In genomic region chr11:120511116-120511803, GRCh38 we compare ENCODE assay signal across 8 cellular contexts. TPM values are rescaled to one million over a fixed set of nuclear protein-coding genes. Genes with fewer than 3 reads are reported as not detected.
A peak's percentile ranks its signal among the peaks of the same experiment; 100 is the strongest.
DNase-seq lines count a peak whose midpoint lies in the region; ATAC-seq, FAIRE-seq and TF ChIP-seq lines count a peak whose summit lies in the region.

A gene with protein sequence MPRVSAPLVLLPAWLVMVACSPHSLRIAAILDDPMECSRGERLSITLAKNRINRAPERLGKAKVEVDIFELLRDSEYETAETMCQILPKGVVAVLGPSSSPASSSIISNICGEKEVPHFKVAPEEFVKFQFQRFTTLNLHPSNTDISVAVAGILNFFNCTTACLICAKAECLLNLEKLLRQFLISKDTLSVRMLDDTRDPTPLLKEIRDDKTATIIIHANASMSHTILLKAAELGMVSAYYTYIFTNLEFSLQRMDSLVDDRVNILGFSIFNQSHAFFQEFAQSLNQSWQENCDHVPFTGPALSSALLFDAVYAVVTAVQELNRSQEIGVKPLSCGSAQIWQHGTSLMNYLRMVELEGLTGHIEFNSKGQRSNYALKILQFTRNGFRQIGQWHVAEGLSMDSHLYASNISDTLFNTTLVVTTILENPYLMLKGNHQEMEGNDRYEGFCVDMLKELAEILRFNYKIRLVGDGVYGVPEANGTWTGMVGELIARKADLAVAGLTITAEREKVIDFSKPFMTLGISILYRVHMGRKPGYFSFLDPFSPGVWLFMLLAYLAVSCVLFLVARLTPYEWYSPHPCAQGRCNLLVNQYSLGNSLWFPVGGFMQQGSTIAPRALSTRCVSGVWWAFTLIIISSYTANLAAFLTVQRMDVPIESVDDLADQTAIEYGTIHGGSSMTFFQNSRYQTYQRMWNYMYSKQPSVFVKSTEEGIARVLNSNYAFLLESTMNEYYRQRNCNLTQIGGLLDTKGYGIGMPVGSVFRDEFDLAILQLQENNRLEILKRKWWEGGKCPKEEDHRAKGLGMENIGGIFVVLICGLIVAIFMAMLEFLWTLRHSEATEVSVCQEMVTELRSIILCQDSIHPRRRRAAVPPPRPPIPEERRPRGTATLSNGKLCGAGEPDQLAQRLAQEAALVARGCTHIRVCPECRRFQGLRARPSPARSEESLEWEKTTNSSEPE (plus strand): TSS chr11:120511748. CDS start chr11:120660319, 148,571 bp downstream.

- no peak within 1 kb of the TSS for H3K4ac ChIP-seq in H1 (replicated peaks; ENCODE audit: insufficient read length, low read depth, low read length)

- 0 out of 2 replicates have a peak within 1 kb of the TSS, but pooled peaks have one; percentile 9 for H2AFZ ChIP-seq in H1 (ENCODE audit: low read length)

- CTCF ChIA-PET in H1 (lab: Charles Lee; ENCODE audit: partially characterized antibody), result interaction anchor here (0.5 to 4.5 kb wide), 47 partner anchors 8 to 434 kb away, joined by 3 to 30 read pairs (median 4); no protein-coding TSS in a partner anchor

- no peak within 1 kb of the TSS for H4K5ac ChIP-seq in H1 (ENCODE audit: insufficient read length, low read depth, low read length)

- H3K79me2 ChIP-seq in H1 (ENCODE audit: control insufficient read depth in 1 of 2, insufficient read depth in 2 of 2, low read length in 2 of 2), result no peaks in the 10 kb centered on the region

- H3K23ac ChIP-seq in H1 (ENCODE audit: insufficient read length), result no peak within 1 kb of the TSS

- no peaks in the 10 kb centered on the region for H3K9me3 ChIP-seq in H1 (ENCODE audit: insufficient read depth in 2 of 2, low read depth in 1 of 2, low read length in 1 of 2)

- DNase-seq in NCI-H82 treated with DMSO at 0.1 percent for 48 hours (lab: John Stamatoyannopoulos, UW; ENCODE audit: unreplicated experiment) (peak; percentile 40), H1 (ENCODE audit: low read depth in 1 of 2, low spot score in 2 of 2) (peak; percentile 63 to 97), mesenteric fat pad (ENCODE audit: low spot score) (peak; percentile 95)
- DNase-seq in activated CD8-positive, alpha-beta memory T cell treated with anti-CD3 and anti-CD28 coated beads for 24 hours, result peak; percentile 93
- peak; percentile 37 to 43 for DNase-seq in stimulated activated CD8-positive, alpha-beta memory T cell treated with anti-CD3 and anti-CD28 coated beads, Interleukin-15, amount 100 ng/mL, for 4 hours (ENCODE audit: low read depth in 2 of 2)

- peak within 1 kb of the TSS; percentile 41 to 65 (median 48) for H3K4me3 ChIP-seq in H1 (ENCODE audit: extremely low read depth in 1 of 4, insufficient read depth in 2 of 4, low read depth in 3 of 4, low read length in 4 of 4)

- H3K9ac ChIP-seq in H1 (replicated peaks in 1 of 4; ENCODE audit: extremely low read depth in 1 of 4, low read depth in 3 of 4, low read length in 3 of 4), result no peak within 1 kb of the TSS

- 6% methylated on average over 21 of the region's 94 CpGs; no CpG with 5 or more reads in 1 of the 2 experiments for WGBS in H1 (ENCODE audit: extremely low coverage in 1 of 2, insufficient coverage in 1 of 2, insufficient read length in 1 of 2, insufficient replicate concordance in 2 of 2, low coverage in 1 of 2, low lambda C conversion rate in 2 of 2, missing lambda C conversion rate in 1 of 2), 2 experiments

- TF ChIP-seq EP300 in H1 (IDR thresholded peaks at IDR 0.05; ENCODE audit: borderline replicate concordance in 1 of 2, low read depth in 2 of 2, low read length in 2 of 2), result no peak

- peak within 1 kb of the TSS; percentile 75; the same call in 1 of the 2 replicates for H2BK12ac ChIP-seq in H1 (ENCODE audit: low read depth, low read length)

- FAIRE-seq in H1 (lab: Jason Lieb, UNC), result no peak

- H4K20me1 ChIP-seq in H1 (replicated peaks in 1 of 2; ENCODE audit: control insufficient read depth in 1 of 2, insufficient read depth in 2 of 2, low read length in 2 of 2), result peaks cover 0 to 4% of the 10 kb centered on the region in 2 experiments

- peak; percentile 99 for TF ChIP-seq RAD21 in H1 (IDR thresholded peaks at IDR 0.05 in 1 of 2, conservative IDR thresholded peaks at IDR 0.05 in 1 of 2; ENCODE audit: low read depth in 2 of 2, low read length in 2 of 2)

- no peak within 1 kb of the TSS for H4K8ac ChIP-seq in H1 (ENCODE audit: extremely low read depth, insufficient read depth, low read length)

- peaks cover 0 to 5% (median 2%) of the 10 kb centered on the region in 4 experiments; a peak in 3 of 7 replicates for H3K4me1 ChIP-seq in H1 (replicated peaks in 1 of 4; ENCODE audit: control insufficient read depth in 3 of 4, insufficient read depth in 4 of 4, low read length in 3 of 4)

- ATAC-seq in GM19372 (IDR thresholded peaks at IDR 0.05; ENCODE audit: low read depth, unreplicated experiment) (peak; percentile 95), HG03521 (IDR thresholded peaks at IDR 0.05; ENCODE audit: unreplicated experiment) (peak; percentile 80)

- no peak within 1 kb of the TSS for H4K91ac ChIP-seq in H1 (replicated peaks; ENCODE audit: insufficient read length, low read length)

- no peak within 1 kb of the TSS for H2AK5ac ChIP-seq in H1 (ENCODE audit: low read depth, low read length)

- peaks cover 0 to 22% (median 12%) of the 10 kb centered on the region in 4 experiments; a peak in 5 of 7 replicates for H3K27me3 ChIP-seq in H1 (replicated peaks in 1 of 4; ENCODE audit: control insufficient read depth in 3 of 4, extremely low read depth in 1 of 4, insufficient read depth in 3 of 4, low read length in 3 of 4)

- H3K18ac ChIP-seq in H1 (ENCODE audit: extremely low read depth, low read length), result peak within 1 kb of the TSS; percentile 78; the same call in 1 of the 2 replicates

- TF ChIP-seq CTCF in C4-2B (conservative IDR thresholded peaks at IDR 0.05) (peak; percentile 95), H1 (IDR thresholded peaks at IDR 0.05; ENCODE audit: control extremely low read depth in 1 of 3, insufficient read depth in 1 of 3, low read depth in 1 of 3, low read length in 3 of 3) (peak; percentile 84 to 97 (median 89))

- peaks cover 5% of the 10 kb centered on the region; the same call in 1 of the 2 replicates for H3K23me2 ChIP-seq in H1 (ENCODE audit: low read depth, low read length)

- no peaks in the 10 kb centered on the region; the same call in 1 of the 2 replicates for H3K79me1 ChIP-seq in H1 (ENCODE audit: low read depth, low read length)

- H2BK20ac ChIP-seq in H1 (ENCODE audit: low read length), result no peak within 1 kb of the TSS

- peak within 1 kb of the TSS; percentile 69 to 94 for H3K4me2 ChIP-seq in H1 (ENCODE audit: insufficient read depth in 1 of 2, low read depth in 2 of 2, low read length in 2 of 2)

- no peak within 1 kb of the TSS for H2BK120ac ChIP-seq in H1 (replicated peaks; ENCODE audit: low read depth, low read length)

- no peak within 1 kb of the TSS for H3K56ac ChIP-seq in H1 (replicated peaks; ENCODE audit: insufficient read length, low read depth, low read length)

- TF ChIP-seq POLR2A in H1 (IDR thresholded peaks at IDR 0.05; ENCODE audit: control extremely low read depth in 1 of 2, low read depth in 2 of 2, low read length in 2 of 2), result no peak

- H3K36me3 ChIP-seq in H1 (ENCODE audit: control insufficient read depth in 2 of 4, insufficient read depth in 4 of 4, low read length in 3 of 4), result no peaks in the 10 kb centered on the region

- H2BK5ac ChIP-seq in H1 (ENCODE audit: low read depth, low read length), result no peak within 1 kb of the TSS

- POLR2A ChIA-PET in H1 (lab: Charles Lee; ENCODE audit: partially characterized antibody), result interaction anchor here (1.6 kb wide), 1 partner anchor 138 kb away, joined by 5 read pairs; no protein-coding TSS in a partner anchor

- H3K14ac ChIP-seq in H1 (ENCODE audit: insufficient read length), result no peak within 1 kb of the TSS

- H3K27ac ChIP-seq in C4-2B (no peak within 1 kb of the TSS), H1 (ENCODE audit: low read depth, low read length) (no peak within 1 kb of the TSS)

- H2BK15ac ChIP-seq in H1 (ENCODE audit: low read length), result peak within 1 kb of the TSS; percentile 98

TF ChIP-seq in H1, 55 proteins besides CTCF, POLR2A, EP300 and RAD21 (continues in another document):
- TF ChIP-seq PHF8 (conservative IDR thresholded peaks at IDR 0.05; ENCODE audit: low read depth, low read length) (peak; percentile 33; the same call in 1 of the 2 replicates), HDAC6 (IDR thresholded peaks at IDR 0.05; ENCODE audit: low read depth, low read length) (no peak), CTBP2 (IDR thresholded peaks at IDR 0.05; ENCODE audit: borderline replicate concordance, insufficient read depth, insufficient read length, low read length) (no peak), SP2 (IDR thresholded peaks at IDR 0.05; ENCODE audit: low read length) (no peak), ZNF274 (IDR thresholded peaks at IDR 0.05; ENCODE audit: borderline replicate concordance, extremely low read depth, low read length) (no peak), ATF3 (IDR thresholded peaks at IDR 0.05; ENCODE audit: insufficient read depth, low read depth, low read length) (no peak), SAP30 (IDR thresholded peaks at IDR 0.05; ENCODE audit: insufficient read depth, insufficient replicate concordance, low read length) (no peak), TAF7 (optimal IDR thresholded peaks at IDR 0.05; ENCODE audit: borderline replicate concordance, low read depth, low read length) (no peak), KDM4A (IDR thresholded peaks at IDR 0.05; ENCODE audit: low read depth, low read length, severe bottlenecking) (peak; percentile 11), RXRA (IDR thresholded peaks at IDR 0.05; ENCODE audit: insufficient read depth, low read depth, low read length) (no peak), SRF (IDR thresholded peaks at IDR 0.05; ENCODE audit: low read depth, low read length) (no peak), CREB1 (IDR thresholded peaks at IDR 0.05) (no peak), CBX8 (IDR thresholded peaks at IDR 0.05; ENCODE audit: borderline replicate concordance, low read depth, low read length) (no peak), BACH1 (IDR thresholded peaks at IDR 0.05; ENCODE audit: low read length) (no peak), TCF12 (IDR thresholded peaks at IDR 0.05; ENCODE audit: low read depth, low read length) (0 out of 2 replicates have a peak, but pooled peaks have one; percentile 17)

RNA-seq across cellular contexts. Expression of the gene that starts here (rescaled TPM):
- 2.4 and 2.9 TPM in 2 replicates for total RNA-seq in H1 (2021; fragmentation: NEBNext Ultra II Directional; extraction: Animal tissue kit (Norgen Biotek cat#: 25700))
- polyA plus RNA-seq in H1 (2011; rRNA removed), result 1.2 and 2.2 TPM in 2 replicates
- 1.1 TPM for polyA plus RNA-seq in H1 (2011; cell fraction: cytosol; rRNA removed)
- 3.3 TPM for polyA plus RNA-seq in H1 (2011; cell fraction: nucleus; rRNA removed)
- polyA plus RNA-seq in H1 (2012, experiment 1 of 2), result 1.5 to 1.8 TPM (median 1.6 TPM) in 4 replicates
- 0.89 TPM for polyA plus RNA-seq in H1 (2012, experiment 2 of 2)
- 2.0 TPM for polyA plus RNA-seq in H1 (2013, experiment 1 of 2)
- 2.2 TPM for polyA plus RNA-seq in H1 (2013, experiment 2 of 2)
- polyA minus RNA-seq in H1 (2011; rRNA and poly(A)+ RNA removed), result 2.3 and 4.4 TPM in 2 replicates
- polyA minus RNA-seq in H1 (2011; cell fraction: cytosol; rRNA and poly(A)+ RNA removed), result 2.8 TPM
- 4.5 TPM for polyA minus RNA-seq in H1 (2011; cell fraction: nucleus; rRNA and poly(A)+ RNA removed)
- 0.10 TPM for total RNA-seq in mesenteric fat pad

Comparison
In these comparisons a context has a peak if more than half of its experiments do, and no peak if none do; other contexts are left out.
1. Peak in DNase-seq in mesenteric fat pad; RNA of the gene not detected or under 1 TPM.
2. DNase-seq: peak in every context shown above with its lines; median percentile 95 in mesenteric fat pad; 93 in activated CD8-positive, alpha-beta memory T cell treated with anti-CD3 and anti-CD28 coated beads for 24 hours; 80 in H1; 40 in NCI-H82 treated with DMSO at 0.1 percent for 48 hours; 40 in stimulated activated CD8-positive, alpha-beta memory T cell treated with anti-CD3 and anti-CD28 coated beads, Interleukin-15, amount 100 ng/mL, for 4 hours.